In genomic region chr5:175696139-175696854, GRCh38 we compare ENCODE assay signal across 1 cellular context.
A peak's percentile ranks its signal among the peaks of the same experiment; 100 is the strongest.
TF ChIP-seq lines count a peak whose summit lies in the region.

No MANE protein-coding gene starts in this region.

TF ChIP-seq in GM23338, 12 proteins besides CTCF, POLR2A, EP300 and RAD21 (continued from another document):
- TF ChIP-seq ZNF462 (CRISPR knock-in tag; IDR thresholded peaks at IDR 0.05) (0 out of 2 replicates have a peak, but pooled peaks have one; percentile 6), STAT1 (IDR thresholded peaks at IDR 0.05; ENCODE audit: unreplicated experiment) (no peak), ETS1 (IDR thresholded peaks at IDR 0.05) (peak; percentile 73)
